ENCODE assay signal across 15 cellular contexts in the genomic region with DNA sequence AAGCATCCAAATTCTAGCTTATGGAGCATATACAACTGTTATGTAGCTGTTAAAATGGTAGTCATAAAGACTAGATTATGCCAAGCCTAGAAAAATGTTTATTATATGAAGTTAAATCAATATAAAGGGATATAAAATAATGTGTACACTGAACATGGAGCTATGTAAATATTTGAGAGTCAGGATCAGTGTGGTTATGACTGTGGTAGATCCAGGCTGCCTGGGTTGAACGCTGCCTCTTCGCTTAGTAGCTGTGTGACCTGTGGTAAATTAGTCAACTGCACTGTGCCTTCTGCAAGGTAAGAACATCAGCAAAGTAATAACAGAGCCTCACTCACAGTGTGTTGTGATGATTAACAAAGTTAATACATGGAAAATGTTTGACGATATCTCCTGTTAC.
DNase-seq lines count a peak whose midpoint lies in the region; ATAC-seq and TF ChIP-seq lines count a peak whose summit lies in the region.
"Had no signal": no experiment of that assay in that cellular context is flagged by ENCODE, and none has a peak within 500 bp of the region (broad histone marks: within the 10 kb centered on the region; RNA-seq: fewer than 3 reads in every experiment).

No MANE protein-coding gene starts in this region.

- H3K9me3 ChIP-seq in PC-3 (ENCODE audit: low read length) (no peaks in the 10 kb centered on the region), colonic mucosa (no peaks in the 10 kb centered on the region), mucosa of descending colon (no peaks in the 10 kb centered on the region), BE2C (no peaks in the 10 kb centered on the region), prostate gland (no peaks in the 10 kb centered on the region)
- H3K9me3 ChIP-seq: HAP-1 had no signal

- no peaks in the 10 kb centered on the region for H3K36me3 ChIP-seq in PC-3 (ENCODE audit: low read depth, low read length)
- no peaks in the 10 kb centered on the region for H3K36me3 ChIP-seq in colonic mucosa
- H3K36me3 ChIP-seq in mucosa of descending colon (ENCODE audit: low read depth): no peaks in the 10 kb centered on the region
- no peaks in the 10 kb centered on the region for H3K36me3 ChIP-seq in BE2C
- no peaks in the 10 kb centered on the region for H3K36me3 ChIP-seq in prostate gland
- H3K36me3 ChIP-seq: HAP-1 had no signal

- H3K4me3 ChIP-seq in PC-3 (ENCODE audit: low read length) (no peak overlapping the region), colonic mucosa (no peak overlapping the region), mucosa of descending colon (no peak overlapping the region), BE2C (ENCODE audit: low read depth, low read length) (no peak overlapping the region), prostate gland (no peak overlapping the region)
- H3K4me3 ChIP-seq: HAP-1 had no signal

- BruUV-seq in PC-3 (replicated peaks; lab: Mats Ljungman, UMichigan): no TSS peak

- ATAC-seq in PC-3 (peak; percentile 100), mucosa of descending colon (peak; percentile 96), HG03196 (IDR thresholded peaks at IDR 0.05; ENCODE audit: unreplicated experiment) (no peak)

- H3K4me1 ChIP-seq in PC-3 (ENCODE audit: insufficient read depth, low read length) (peaks cover 19% of the 10 kb centered on the region; the same call in 1 of the 2 replicates), colonic mucosa (no peaks in the 10 kb centered on the region), mucosa of descending colon (ENCODE audit: low read depth) (no peaks in the 10 kb centered on the region), BE2C (peaks cover 4% of the 10 kb centered on the region; the same call in 1 of the 2 replicates), prostate gland (replicated peaks) (no peaks in the 10 kb centered on the region)

- peak; percentile 49 for DNase-seq in PC-3
- DNase-seq in colonic mucosa: peak; percentile 33
- peak in 2 of 3 donors; percentile 27 to 32 for DNase-seq in mucosa of descending colon
- no peak for DNase-seq in BE2C
- DNase-seq in prostate gland (ENCODE audit: low spot score): no peak
- DNase-seq: ACHN; C1 segment of cervical spinal cord; CD4-positive, alpha-beta memory T cell; DMS153; DMS79 treated with DMSO at 0.1 percent for 48 hours; EL; KBM-7 had no signal

- H2AFZ ChIP-seq in PC-3 (ENCODE audit: low read length): no peak overlapping the region

- H3K9ac ChIP-seq in PC-3 (ENCODE audit: low read length): no peak overlapping the region
- no peak overlapping the region for H3K9ac ChIP-seq in colonic mucosa (ENCODE audit: low read depth in 2 of 2, low read length in 2 of 2)

- H3K9me2 ChIP-seq in PC-3 (replicated peaks; ENCODE audit: low read length): no peaks in the 10 kb centered on the region

- intact Hi-C loops in PC-3 (cut with micrococcal nuclease): no loop called here
- intact Hi-C loops in colonic mucosa (cut with DNase I): loop anchor here (10.0 kb wide), 1 partner anchor 1022 kb away; no protein-coding TSS in a partner anchor
- intact Hi-C loops in mucosa of descending colon (cut with DNase I, micrococcal nuclease): no loop called here
- intact Hi-C loops in prostate gland (cut with DNase I): no loop called here

- no peaks in the 10 kb centered on the region for H3F3A ChIP-seq in PC-3 (ENCODE audit: low read length, unreplicated experiment)

- peak overlapping the region; percentile 15; the same call in 1 of the 2 replicates for H3K27ac ChIP-seq in 22Rv1
- peak overlapping the region; percentile 11; the same call in 1 of the 2 replicates for H3K27ac ChIP-seq in PC-3 (ENCODE audit: low read length)
- no peak overlapping the region for H3K27ac ChIP-seq in colonic mucosa
- H3K27ac ChIP-seq in prostate gland: no peak overlapping the region

- H3K4me2 ChIP-seq in PC-3 (ENCODE audit: low read length): no peak overlapping the region

- CTCF ChIA-PET in PC-3 (lab: Charles Lee): no interaction called here

- no peaks in the 10 kb centered on the region for H3K79me2 ChIP-seq in PC-3 (ENCODE audit: low read length)

- TF ChIP-seq POLR2A in prostate gland (IDR thresholded peaks at IDR 0.05): no peak

- H4K20me1 ChIP-seq in PC-3 (ENCODE audit: low read length): no peaks in the 10 kb centered on the region

- POLR2A ChIA-PET in PC-3 (lab: Charles Lee; ENCODE audit: unreplicated experiment): interaction anchor here (1.1 kb wide), 1 partner anchor 158 kb away, joined by 3 read pairs; no protein-coding TSS in a partner anchor

- H3K27me3 ChIP-seq in PC-3 (ENCODE audit: low read length) (no peaks in the 10 kb centered on the region), colonic mucosa (no peaks in the 10 kb centered on the region), BE2C (no peaks in the 10 kb centered on the region), prostate gland (replicated peaks; ENCODE audit: insufficient read depth) (no peaks in the 10 kb centered on the region)

- WGBS in prostate gland: 78% methylated on average over 3 of the region's 3 CpGs

- TF ChIP-seq CTCF in 22Rv1 (IDR thresholded peaks at IDR 0.05): no peak
- TF ChIP-seq CTCF in PC-3 (conservative IDR thresholded peaks at IDR 0.05; ENCODE audit: low read depth, low read length): no peak
- TF ChIP-seq CTCF in colonic mucosa (IDR thresholded peaks at IDR 0.05): no peak
- no peak for TF ChIP-seq CTCF in mucosa of descending colon (IDR thresholded peaks at IDR 0.05)
- no peak for TF ChIP-seq CTCF in BE2C (IDR thresholded peaks at IDR 0.05; ENCODE audit: low read depth, low read length)
- TF ChIP-seq CTCF in prostate gland (IDR thresholded peaks at IDR 0.05): no peak

Comparison
In these comparisons a context has a peak if more than half of its experiments do, and no peak if none do; other contexts are left out.
1. H3K27ac ChIP-seq: peak in 22Rv1 (single experiment) and PC-3 (single experiment); none in colonic mucosa (single experiment) and prostate gland (0 of 2).
2. DNase-seq: peak in PC-3 (single experiment), colonic mucosa (single experiment) and mucosa of descending colon (2 of 3); none in BE2C (single experiment) and prostate gland (single experiment).